ENCODE assay signal across 21 cellular contexts in the genomic region with DNA sequence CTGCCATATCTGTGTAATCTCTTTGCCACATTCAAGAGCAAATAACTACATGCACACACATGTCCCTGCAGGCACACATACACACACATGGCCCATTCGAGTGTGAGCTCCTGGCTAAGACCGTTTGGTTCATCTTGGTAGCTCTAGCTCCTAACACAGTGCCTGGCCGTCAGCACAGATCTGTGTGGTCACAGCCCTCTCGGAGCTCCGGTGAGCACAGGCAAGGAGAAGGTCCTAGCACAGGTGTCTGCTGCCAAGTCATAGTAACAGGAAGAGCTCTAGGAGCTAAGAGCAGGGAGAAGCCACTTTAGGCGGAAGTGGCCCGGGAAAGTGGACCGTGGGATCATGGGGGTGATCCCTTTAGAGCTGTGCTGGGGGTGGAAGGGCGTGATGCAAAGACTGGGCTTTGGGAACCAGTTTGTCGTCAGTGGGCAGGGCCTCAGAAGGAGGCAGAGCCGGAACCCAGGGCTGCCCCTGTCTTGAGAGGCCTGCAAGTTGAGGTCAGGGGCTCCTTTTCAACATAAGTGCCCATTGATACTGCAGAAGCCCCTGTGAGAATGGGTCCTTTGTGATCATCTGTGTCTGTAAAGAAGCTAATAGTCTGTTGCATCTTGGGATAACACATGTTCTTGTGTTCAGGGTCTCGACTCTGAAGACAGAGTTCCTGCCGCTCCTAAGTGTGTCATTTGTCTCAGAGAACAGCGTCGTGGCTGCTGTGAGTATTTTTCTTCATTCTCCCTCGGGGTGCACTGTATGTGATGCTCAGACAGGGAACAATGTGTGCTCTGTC. TPM values are rescaled to one million over a fixed set of nuclear protein-coding genes. Genes with fewer than 3 reads are reported as not detected.
DNase-seq lines count a peak whose midpoint lies in the region; TF ChIP-seq lines count a peak whose summit lies in the region.
"Had no signal": no experiment of that assay in that cellular context is flagged by ENCODE, and none has a peak within 500 bp of the region (broad histone marks: within the 10 kb centered on the region; RNA-seq: fewer than 3 reads in every experiment).

No MANE protein-coding gene starts in this region.

- H3K79me2 ChIP-seq in neural progenitor cell (ENCODE audit: low read depth), result no peaks in the 10 kb centered on the region

- H3K4me3 Mint-ChIP-seq in CD8-positive, alpha-beta memory T cell, result no peak overlapping the region
- H3K4me3 Mint-ChIP-seq in neural progenitor cell, result no peak overlapping the region
- H3K4me3 Mint-ChIP-seq: activated CD4-positive, alpha-beta T cell treated with anti-CD3 and anti-CD28 coated beads, Interleukin-2, amount 10 ng/mL, durations not matched to agents 7 days and 5 days; activated naive CD4-positive, alpha-beta T cell treated with anti-CD3 and anti-CD28 coated beads, Interleukin-2, amount 50 U/mL, for 24 hours; dendritic cell treated with granulocyte-macrophage colony-stimulating factor and Interleukin-4, amounts not matched to agents 40 ng/mL and 50 ng/mL, for 4 days; stimulated activated memory B cell treated with anti-CD40 and anti-IgM and Interleukin-4, amounts not matched to agents 10 μg/mL and 1 μg/mL and 100 μg/mL, for 72 hours had no signal

- no peak overlapping the region for H3K4me3 ChIP-seq in CD8-positive, alpha-beta memory T cell (ENCODE audit: low read length)
- H3K4me3 ChIP-seq in neural progenitor cell, result no peak overlapping the region
- H3K4me3 ChIP-seq: body of pancreas, GM23248, right lobe of liver, tibial artery had no signal

- no peaks in the 10 kb centered on the region for H3K27me3 Mint-ChIP-seq in CD8-positive, alpha-beta memory T cell
- peaks cover 2% of the 10 kb centered on the region for H3K27me3 Mint-ChIP-seq in neural progenitor cell (ENCODE audit: insufficient read depth, low read depth)
- H3K27me3 Mint-ChIP-seq: activated CD4-positive, alpha-beta T cell treated with anti-CD3 and anti-CD28 coated beads, Interleukin-2, amount 10 ng/mL, durations not matched to agents 7 days and 5 days; activated naive CD4-positive, alpha-beta T cell treated with anti-CD3 and anti-CD28 coated beads, Interleukin-2, amount 50 U/mL, for 24 hours; dendritic cell treated with granulocyte-macrophage colony-stimulating factor and Interleukin-4, amounts not matched to agents 40 ng/mL and 50 ng/mL, for 4 days; stimulated activated memory B cell treated with anti-CD40 and anti-IgM and Interleukin-4, amounts not matched to agents 10 μg/mL and 1 μg/mL and 100 μg/mL, for 72 hours had no signal

- no peak overlapping the region for H3K9ac ChIP-seq in neural progenitor cell
- H3K9ac ChIP-seq: GM23248 had no signal

- H3K36me3 ChIP-seq in CD8-positive, alpha-beta memory T cell (ENCODE audit: insufficient read depth, low read length), result peaks cover 48% of the 10 kb centered on the region
- H3K36me3 ChIP-seq in neural progenitor cell, result no peaks in the 10 kb centered on the region

- H2AFZ ChIP-seq in neural progenitor cell (replicated peaks), result no peak overlapping the region
- H2AFZ ChIP-seq: GM23248 had no signal

- H3K9me3 Mint-ChIP-seq in CD8-positive, alpha-beta memory T cell, result no peaks in the 10 kb centered on the region
- H3K9me3 Mint-ChIP-seq in neural progenitor cell, result no peaks in the 10 kb centered on the region
- H3K9me3 Mint-ChIP-seq: activated CD4-positive, alpha-beta T cell treated with anti-CD3 and anti-CD28 coated beads, Interleukin-2, amount 10 ng/mL, durations not matched to agents 7 days and 5 days; activated naive CD4-positive, alpha-beta T cell treated with anti-CD3 and anti-CD28 coated beads, Interleukin-2, amount 50 U/mL, for 24 hours; dendritic cell treated with granulocyte-macrophage colony-stimulating factor and Interleukin-4, amounts not matched to agents 40 ng/mL and 50 ng/mL, for 4 days; stimulated activated memory B cell treated with anti-CD40 and anti-IgM and Interleukin-4, amounts not matched to agents 10 μg/mL and 1 μg/mL and 100 μg/mL, for 72 hours had no signal

- no peaks in the 10 kb centered on the region for H4K20me1 ChIP-seq in neural progenitor cell (ENCODE audit: low read depth)

- CTCF ChIA-PET in CD8-positive, alpha-beta memory T cell (lab: Charles Lee), result interaction anchor here (0.7 kb wide), 1 partner anchor 10 kb away, joined by 3 read pairs; no protein-coding TSS in a partner anchor
- CTCF ChIA-PET in RWPE1 (lab: Yijun Ruan, JAX), result interaction anchor here (0.8 kb wide), 1 partner anchor 8 kb away, joined by 8 read pairs; no protein-coding TSS in a partner anchor

- POLR2A ChIA-PET in CD8-positive, alpha-beta memory T cell (lab: Charles Lee), result interaction anchor here (0.6 kb wide), 1 partner anchor 29 kb away, joined by 4 read pairs; no protein-coding TSS in a partner anchor
- POLR2A ChIA-PET in RWPE1 (lab: Yijun Ruan, JAX; ENCODE audit: low non-redundant PET), result no interaction called here

- no peaks in the 10 kb centered on the region for H3K9me3 ChIP-seq in CD8-positive, alpha-beta memory T cell (ENCODE audit: low read length)
- no peaks in the 10 kb centered on the region for H3K9me3 ChIP-seq in neural progenitor cell (ENCODE audit: low read depth)
- H3K9me3 ChIP-seq: body of pancreas, Caco-2, right lobe of liver, tibial artery had no signal

- no peak overlapping the region for H3K4me2 ChIP-seq in neural progenitor cell

- peaks cover 0 to 69% (median 10%) of the 10 kb centered on the region in 3 donors for H3K36me3 Mint-ChIP-seq in CD8-positive, alpha-beta memory T cell
- H3K36me3 Mint-ChIP-seq in neural progenitor cell, result peaks cover 17% of the 10 kb centered on the region

- no peak for TF ChIP-seq CTCF in RWPE1 (conservative IDR thresholded peaks at IDR 0.05; ENCODE audit: low read depth)
- no peak for TF ChIP-seq CTCF in neural progenitor cell (IDR thresholded peaks at IDR 0.05)

- peak overlapping the region in 6 of 8 donors; percentile 3 to 66 (median 48) for H3K27ac Mint-ChIP-seq in CD8-positive, alpha-beta memory T cell
- H3K27ac Mint-ChIP-seq in neural progenitor cell, result peak overlapping the region; percentile 19
- H3K27ac Mint-ChIP-seq: activated CD4-positive, alpha-beta T cell treated with anti-CD3 and anti-CD28 coated beads, Interleukin-2, amount 10 ng/mL, durations not matched to agents 7 days and 5 days; activated naive CD4-positive, alpha-beta T cell treated with anti-CD3 and anti-CD28 coated beads, Interleukin-2, amount 50 U/mL, for 24 hours; dendritic cell treated with granulocyte-macrophage colony-stimulating factor and Interleukin-4, amounts not matched to agents 40 ng/mL and 50 ng/mL, for 4 days; stimulated activated memory B cell treated with anti-CD40 and anti-IgM and Interleukin-4, amounts not matched to agents 10 μg/mL and 1 μg/mL and 100 μg/mL, for 72 hours had no signal

- no peaks in the 10 kb centered on the region for H3K4me1 ChIP-seq in CD8-positive, alpha-beta memory T cell (ENCODE audit: insufficient read depth, low read length)
- no peaks in the 10 kb centered on the region for H3K4me1 ChIP-seq in neural progenitor cell
- H3K4me1 ChIP-seq: body of pancreas, Caco-2, tibial artery had no signal

- H3F3A ChIP-seq in neural progenitor cell (ENCODE audit: low read depth), result no peaks in the 10 kb centered on the region

- H3K27me3 ChIP-seq in CD8-positive, alpha-beta memory T cell (ENCODE audit: insufficient read depth, low read length, poor library complexity, severe bottlenecking), result no peaks in the 10 kb centered on the region
- no peaks in the 10 kb centered on the region for H3K27me3 ChIP-seq in neural progenitor cell
- H3K27me3 ChIP-seq: body of pancreas, right lobe of liver, tibial artery had no signal

- no peaks in the 10 kb centered on the region for H3K4me1 Mint-ChIP-seq in CD8-positive, alpha-beta memory T cell
- H3K4me1 Mint-ChIP-seq in neural progenitor cell, result no peaks in the 10 kb centered on the region
- H3K4me1 Mint-ChIP-seq: activated CD4-positive, alpha-beta T cell treated with anti-CD3 and anti-CD28 coated beads, Interleukin-2, amount 10 ng/mL, durations not matched to agents 7 days and 5 days; activated naive CD4-positive, alpha-beta T cell treated with anti-CD3 and anti-CD28 coated beads, Interleukin-2, amount 50 U/mL, for 24 hours; stimulated activated memory B cell treated with anti-CD40 and anti-IgM and Interleukin-4, amounts not matched to agents 10 μg/mL and 1 μg/mL and 100 μg/mL, for 72 hours had no signal

- no peak for DNase-seq in CD8-positive, alpha-beta memory T cell
- DNase-seq in RWPE1 (ENCODE audit: low spot score) (no peak), foreskin melanocyte (peak; percentile 100), neural progenitor cell (ENCODE audit: low spot score) (no peak), NCI-H446 treated with DMSO at 0.1 percent for 48 hours (lab: John Stamatoyannopoulos, UW) (no peak), NCI-H524 (lab: John Stamatoyannopoulos, UW) (no peak), SK-N-DZ (ENCODE audit: low spot score) (no peak), dedifferentiated amniotic fluid mesenchymal stem cell (ENCODE audit: extremely low spot score) (no peak)
- DNase-seq: activated CD4-positive, alpha-beta T cell treated with anti-CD3 and anti-CD28 coated beads, Interleukin-2, amount 10 ng/mL, durations not matched to agents 7 days and 5 days; body of pancreas; Caco-2; GM23248; NCI-H187 treated with DMSO at 0.1 percent for 48 hours; NCI-H446; NK-92 treated with Interleukin-12 subunit alpha and Interleukin-12 subunit beta, amount 100 ng/mL, for 24 hours; occipital lobe; tibial artery had no signal

- H3K27ac ChIP-seq in CD8-positive, alpha-beta memory T cell (ENCODE audit: low read depth, low read length), result no peak overlapping the region
- peak overlapping the region; percentile 11 for H3K27ac ChIP-seq in RWPE1
- H3K27ac ChIP-seq in neural progenitor cell, result no peak overlapping the region
- H3K27ac ChIP-seq: body of pancreas, GM23248, right lobe of liver, tibial artery had no signal

RNA-seq across cellular contexts. Expression of gene ARPC1B, which starts 16.6 kb away (rescaled TPM):
- total RNA-seq in CD8-positive, alpha-beta memory T cell, result 100 to 1,000 TPM; 238 to 258 TPM
- polyA plus RNA-seq in CD8-positive, alpha-beta memory T cell, result 821 TPM
- total RNA-seq in neural progenitor cell (ENCODE audit: low replicate concordance), result 23.6 and 50.5 TPM in 2 replicates
- polyA plus RNA-seq in SK-N-DZ (2014; cell fraction: cytosol; rRNA removed), result 66.4 and 80.1 TPM in 2 replicates
- polyA plus RNA-seq in SK-N-DZ (2014; cell fraction: nucleus; rRNA removed), result 52.1 and 61.5 TPM in 2 replicates

RNA-seq across cellular contexts. Expression of gene ARPC1A, which starts 32.2 kb away (rescaled TPM):
- total RNA-seq in CD8-positive, alpha-beta memory T cell, result 10 to 100 TPM; 86.5 to 86.6 TPM
- 74.7 TPM for polyA plus RNA-seq in CD8-positive, alpha-beta memory T cell
- 143 and 154 TPM in 2 replicates for total RNA-seq in neural progenitor cell (ENCODE audit: low replicate concordance)
- polyA plus RNA-seq in SK-N-DZ (2014; cell fraction: cytosol; rRNA removed), result 137 and 142 TPM in 2 replicates
- polyA plus RNA-seq in SK-N-DZ (2014; cell fraction: nucleus; rRNA removed), result 72.1 and 73.3 TPM in 2 replicates

RNA-seq across cellular contexts. Expression of gene PDAP1, which starts 50.5 kb away (rescaled TPM):
- total RNA-seq in CD8-positive, alpha-beta memory T cell, result 100 to 1,000 TPM; 198 to 210 TPM
- polyA plus RNA-seq in CD8-positive, alpha-beta memory T cell, result 32.8 TPM
- 136 and 170 TPM in 2 replicates for total RNA-seq in neural progenitor cell (ENCODE audit: low replicate concordance)
- 131 and 179 TPM in 2 replicates for polyA plus RNA-seq in SK-N-DZ (2014; cell fraction: cytosol; rRNA removed)
- 49.5 and 68.9 TPM in 2 replicates for polyA plus RNA-seq in SK-N-DZ (2014; cell fraction: nucleus; rRNA removed)

RNA-seq across cellular contexts. Expression of gene BUD31, which starts 50.9 kb away (rescaled TPM):
- 100 to 1,000 TPM; 185 to 188 TPM for total RNA-seq in CD8-positive, alpha-beta memory T cell
- 176 TPM for polyA plus RNA-seq in CD8-positive, alpha-beta memory T cell
- total RNA-seq in neural progenitor cell (ENCODE audit: low replicate concordance), result 59.7 and 98.2 TPM in 2 replicates
- polyA plus RNA-seq in SK-N-DZ (2014; cell fraction: cytosol; rRNA removed), result 138 and 153 TPM in 2 replicates
- 84.8 and 96.8 TPM in 2 replicates for polyA plus RNA-seq in SK-N-DZ (2014; cell fraction: nucleus; rRNA removed)
